ENCODE assay signal across 23 cellular contexts in genomic region chr22:22318723-22319465, GRCh38.
A peak's percentile ranks its signal among the peaks of the same experiment; 100 is the strongest.
DNase-seq lines count a peak whose midpoint lies in the region; ATAC-seq and TF ChIP-seq lines count a peak whose summit lies in the region.
"Had no signal": no experiment of that assay in that cellular context is flagged by ENCODE, and none has a peak within 500 bp of the region (broad histone marks: within the 10 kb centered on the region; RNA-seq: fewer than 3 reads in every experiment).

No MANE protein-coding gene starts in this region.

- H3K56ac ChIP-seq in IMR-90 (ENCODE audit: extremely low read depth, insufficient read depth, low read length), result no peak overlapping the region

- dilution Hi-C loops in IMR-90 (cut with HindIII; ENCODE audit: low sequenced_read_pairs, unreplicated experiment), result no loop called here

- peaks cover 52 to 80% (median 62%) of the 10 kb centered on the region in 11 experiments for H3K36me3 ChIP-seq in BLaER1 treated with 17β-estradiol and CSF1 and Interleukin-3, amounts not matched to agents 10 nM and 100 nM
- H3K36me3 ChIP-seq in IMR-90 (ENCODE audit: control insufficient read depth, insufficient read depth, low read length) (peaks cover 17% of the 10 kb centered on the region), esophagus muscularis mucosa (peaks cover 10 to 64% (median 52%) of the 10 kb centered on the region in 4 donors)

- H3K4me2 ChIP-seq in BLaER1 treated with 17β-estradiol and CSF1 and Interleukin-3, amounts not matched to agents 10 nM and 100 nM, result peak overlapping the region in 8 of 11 experiments; percentile 40 to 79 (median 62); a peak in 16 of 22 replicates
- H3K4me2 ChIP-seq in IMR-90 (ENCODE audit: low read depth, low read length), result no peak overlapping the region
- H3K4me2 ChIP-seq: KMS-11, PC-9, SK-N-SH had no signal

- no peak overlapping the region for H3K27ac ChIP-seq in BLaER1 treated with 17β-estradiol and CSF1 and Interleukin-3, amounts not matched to agents 10 nM and 100 nM
- H3K27ac ChIP-seq in IMR-90 (ENCODE audit: insufficient read depth, low read length), result no peak overlapping the region
- H3K27ac ChIP-seq in esophagus muscularis mucosa (replicated peaks in 1 of 4), result no peak overlapping the region
- H3K27ac ChIP-seq: C4-2B, KMS-11, PC-9 had no signal

- no peak overlapping the region for H3K4me3 Mint-ChIP-seq in stimulated activated memory B cell treated with anti-CD40 and anti-IgM and Interleukin-4, amounts not matched to agents 10 μg/mL and 1 μg/mL and 100 μg/mL, for 72 hours
- H3K4me3 Mint-ChIP-seq: H9, HFFc6 had no signal

- BruUV-seq in IMR-90 (replicated peaks; lab: Mats Ljungman, UMichigan), result TSS peak; percentile 40

- no peak overlapping the region for H2AK9ac ChIP-seq in IMR-90 (replicated peaks; ENCODE audit: low read depth, low read length, poor library complexity)

- peaks cover 0 to 3% of the 10 kb centered on the region in 2 experiments; a peak in 2 of 4 replicates for H3K79me1 ChIP-seq in IMR-90 (ENCODE audit: low read depth in 1 of 2, low read length in 2 of 2)

- no peak overlapping the region for H2BK20ac ChIP-seq in IMR-90 (ENCODE audit: low read depth, low read length)

- no peak overlapping the region for H2BK15ac ChIP-seq in IMR-90 (ENCODE audit: low read depth, low read length)

- TF ChIP-seq RAD21 in IMR-90 (IDR thresholded peaks at IDR 0.05; ENCODE audit: low read length), result no peak

- no peak overlapping the region for H3K14ac ChIP-seq in IMR-90 (replicated peaks; ENCODE audit: low read depth, low read length)

- no peak for TF ChIP-seq EP300 in esophagus muscularis mucosa (IDR thresholded peaks at IDR 0.05)

- H3K27ac Mint-ChIP-seq in stimulated activated memory B cell treated with anti-CD40 and anti-IgM and Interleukin-4, amounts not matched to agents 10 μg/mL and 1 μg/mL and 100 μg/mL, for 72 hours, result peak overlapping the region; percentile 20
- H3K27ac Mint-ChIP-seq: H9, HFFc6 had no signal

- no peak overlapping the region for H3K4me3 ChIP-seq in BLaER1 treated with 17β-estradiol and CSF1 and Interleukin-3, amounts not matched to agents 10 nM and 100 nM
- H3K4me3 ChIP-seq in IMR-90 (ENCODE audit: insufficient read depth, low read depth, low read length), result no peak overlapping the region
- H3K4me3 ChIP-seq in esophagus muscularis mucosa, result no peak overlapping the region
- H3K4me3 ChIP-seq: PC-9 had no signal

- TF ChIP-seq CTCF in IMR-90 (conservative IDR thresholded peaks at IDR 0.05; ENCODE audit: low read depth, low read length) (no peak), esophagus muscularis mucosa (IDR thresholded peaks at IDR 0.05) (no peak)

- no peak overlapping the region for H2BK120ac ChIP-seq in IMR-90 (ENCODE audit: low read depth, low read length)

- intact Hi-C loops in IMR-90 (cut with micrococcal nuclease), result no loop called here
- intact Hi-C loops in esophagus muscularis mucosa (cut with DNase I), result no loop called here

- H3K9me3 ChIP-seq in BLaER1 treated with 17β-estradiol and CSF1 and Interleukin-3, amounts not matched to agents 10 nM and 100 nM (replicated peaks in 1 of 11), result peaks cover 0 to 11% (median 10%) of the 10 kb centered on the region in 11 experiments; a peak in 14 of 22 replicates
- no peaks in the 10 kb centered on the region for H3K9me3 ChIP-seq in IMR-90 (ENCODE audit: control insufficient read depth, insufficient read depth, low read length)
- H3K9me3 ChIP-seq in esophagus muscularis mucosa, result no peaks in the 10 kb centered on the region
- H3K9me3 ChIP-seq: SK-N-SH had no signal

- no peak for TF ChIP-seq POLR2A in IMR-90 (IDR thresholded peaks at IDR 0.05; ENCODE audit: low read depth, low read length)
- TF ChIP-seq POLR2A in esophagus muscularis mucosa (IDR thresholded peaks at IDR 0.05; ENCODE audit: low read depth), result no peak

- peaks cover 4% of the 10 kb centered on the region for H3K9me1 ChIP-seq in IMR-90 (ENCODE audit: insufficient read depth, low read length)

- no peak overlapping the region for H4K8ac ChIP-seq in IMR-90 (ENCODE audit: low read depth in 2 of 2, low read length in 2 of 2)

- in situ Hi-C loops in IMR-90 (cut with MboI; ENCODE audit: low sequenced_read_pairs), result no loop called here

- no peak overlapping the region for H2AK5ac ChIP-seq in IMR-90 (ENCODE audit: low read depth, low read length)

- H3K27me3 ChIP-seq in BLaER1 treated with 17β-estradiol and CSF1 and Interleukin-3, amounts not matched to agents 10 nM and 100 nM, result no peaks in the 10 kb centered on the region
- H3K27me3 ChIP-seq in IMR-90 (ENCODE audit: control insufficient read depth, insufficient read depth, low read length) (no peaks in the 10 kb centered on the region), esophagus muscularis mucosa (no peaks in the 10 kb centered on the region)

- CTCF ChIA-PET in IMR-90 (lab: Yijun Ruan, JAX), result no interaction called here

- H3K4ac ChIP-seq in IMR-90 (ENCODE audit: low read depth, low read length), result no peak overlapping the region

- H3K4me1 ChIP-seq in BLaER1 treated with 17β-estradiol and CSF1 and Interleukin-3, amounts not matched to agents 10 nM and 100 nM, result peaks cover 0 to 87% (median 63%) of the 10 kb centered on the region in 10 experiments; a peak in 17 of 20 replicates
- H3K4me1 ChIP-seq in IMR-90 (ENCODE audit: control insufficient read depth, insufficient read depth, low read length) (no peaks in the 10 kb centered on the region), esophagus muscularis mucosa (no peaks in the 10 kb centered on the region)

- no peak overlapping the region for H3K23ac ChIP-seq in IMR-90 (ENCODE audit: low read depth, low read length)

- H3K9ac ChIP-seq in BLaER1 treated with 17β-estradiol and CSF1 and Interleukin-3, amounts not matched to agents 10 nM and 100 nM, result 0 out of 22 replicates have a peak overlapping the region, but pooled peaks of 1 of the 11 experiments have one; percentile 14
- H3K9ac ChIP-seq in IMR-90 (ENCODE audit: low read depth, low read length), result no peak overlapping the region
- H3K9ac ChIP-seq: KMS-11, SK-N-SH had no signal

- WGBS in IMR-90 (ENCODE audit: extremely low coverage in 2 of 2, insufficient read length in 1 of 2), 2 experiments, result 100% methylated on average over 3 of the region's 8 CpGs; no CpG with 5 or more reads in 1 of the 2 experiments
- over 99% methylated on average over 8 of the region's 8 CpGs for WGBS in esophagus muscularis mucosa

- no peak overlapping the region for H4K91ac ChIP-seq in IMR-90 (ENCODE audit: insufficient read depth, low read depth, low read length)

- no peaks in the 10 kb centered on the region for H3K9me3 Mint-ChIP-seq in stimulated activated memory B cell treated with anti-CD40 and anti-IgM and Interleukin-4, amounts not matched to agents 10 μg/mL and 1 μg/mL and 100 μg/mL, for 72 hours
- H3K9me3 Mint-ChIP-seq: HFFc6 had no signal

- no peak overlapping the region for H3K18ac ChIP-seq in IMR-90 (ENCODE audit: low read depth, low read length)

- H3K4me1 Mint-ChIP-seq in stimulated activated memory B cell treated with anti-CD40 and anti-IgM and Interleukin-4, amounts not matched to agents 10 μg/mL and 1 μg/mL and 100 μg/mL, for 72 hours, result peaks cover 32% of the 10 kb centered on the region

- DNase-seq in IMR-90 (no peak), esophagus muscularis mucosa (ENCODE audit: extremely low spot score) (peak; percentile 89), middle frontal gyrus (ENCODE audit: extremely low spot score, low spot score) (no peak)
- DNase-seq: ACHN, DMS53, EL, GF-D8, H9, HFFc6, NCI-H1417 treated with DMSO at 0.1 percent for 48 hours, NCI-H187, NCI-H446 treated with DMSO at 0.1 percent for 48 hours, NCI-H526 treated with DMSO at 0.1 percent for 48 hours, PC-9, RPMI8226, SHP77, SK-N-SH had no signal

- H3K36me3 Mint-ChIP-seq in stimulated activated memory B cell treated with anti-CD40 and anti-IgM and Interleukin-4, amounts not matched to agents 10 μg/mL and 1 μg/mL and 100 μg/mL, for 72 hours, result peaks cover 44% of the 10 kb centered on the region

- peaks cover 0 to 35% (median 14%) of the 10 kb centered on the region in 11 experiments; a peak in 16 of 22 replicates for H4K20me1 ChIP-seq in BLaER1 treated with 17β-estradiol and CSF1 and Interleukin-3, amounts not matched to agents 10 nM and 100 nM
- H4K20me1 ChIP-seq in IMR-90 (ENCODE audit: insufficient read depth, low read length), result peaks cover 3% of the 10 kb centered on the region; the same call in 1 of the 2 replicates

- H4K5ac ChIP-seq in IMR-90 (ENCODE audit: low read depth, low read length), result no peak overlapping the region

- ATAC-seq in IMR-90 (ENCODE audit: low read depth) (no peak), GM21526 (IDR thresholded peaks at IDR 0.05; ENCODE audit: low FRiP score, unreplicated experiment) (no peak), esophagus mucosa (no peak)
- ATAC-seq in stimulated activated memory B cell treated with anti-CD40 and anti-IgM and Interleukin-4, amounts not matched to agents 10 μg/mL and 1 μg/mL and 100 μg/mL, for 72 hours, result peak; percentile 42

- POLR2A ChIA-PET in IMR-90 (lab: Charles Lee; ENCODE audit: unreplicated experiment), result no interaction called here

- no peak overlapping the region for H2AFZ ChIP-seq in IMR-90 (replicated peaks; ENCODE audit: low read length, poor library complexity)
- H2AFZ ChIP-seq: PC-9 had no signal

- no peak overlapping the region for H2BK5ac ChIP-seq in IMR-90 (ENCODE audit: low read depth, low read length, poor library complexity, severe bottlenecking)

- H3K27me3 Mint-ChIP-seq in stimulated activated memory B cell treated with anti-CD40 and anti-IgM and Interleukin-4, amounts not matched to agents 10 μg/mL and 1 μg/mL and 100 μg/mL, for 72 hours, result no peaks in the 10 kb centered on the region

TF ChIP-seq in IMR-90, 13 proteins besides CTCF, POLR2A, EP300 and RAD21:
- no peak for TF ChIP-seq RCOR1 (IDR thresholded peaks at IDR 0.05; ENCODE audit: insufficient replicate concordance, low read length)
TF ChIP-seq in IMR-90: peak in this region for 0.
